In the genomic region with DNA sequence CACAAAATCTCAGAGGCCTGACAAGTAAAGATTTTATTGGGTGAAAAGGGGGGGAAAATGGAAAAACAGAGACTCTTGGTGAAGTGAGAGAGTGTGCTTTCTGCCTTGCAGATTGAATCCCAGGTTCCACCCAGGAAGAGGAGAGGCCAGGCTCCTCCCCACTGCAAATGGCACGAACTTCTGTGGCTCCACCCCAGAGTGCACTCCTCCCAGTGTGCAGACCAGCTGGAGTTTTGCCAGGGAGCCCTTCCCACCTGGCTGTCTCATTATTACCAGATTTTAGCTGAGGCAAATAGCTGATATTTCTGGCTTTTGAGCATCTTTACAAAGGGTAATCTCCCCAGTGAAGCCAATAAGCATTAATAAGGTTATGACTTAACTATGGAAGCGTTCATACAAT, we compare ENCODE assay signal across 13 cellular contexts. TPM values are rescaled to one million over a fixed set of nuclear protein-coding genes. Genes with fewer than 3 reads are reported as not detected.
DNase-seq lines count a peak whose midpoint lies in the region; ATAC-seq and TF ChIP-seq lines count a peak whose summit lies in the region.
"Had no signal": no experiment of that assay in that cellular context is flagged by ENCODE, and none has a peak within 500 bp of the region (broad histone marks: within the 10 kb centered on the region; RNA-seq: fewer than 3 reads in every experiment).

No MANE protein-coding gene starts in this region.

- H3K4me1 ChIP-seq in foreskin keratinocyte, result peaks cover 46% of the 10 kb centered on the region
- H3K4me1 ChIP-seq: testis had no signal

- DNase-seq in DMS53 (lab: John Stamatoyannopoulos, UW), result peak; percentile 35
- DNase-seq in DMS53 treated with DMSO at 0.1 percent for 48 hours (lab: John Stamatoyannopoulos, UW; ENCODE audit: unreplicated experiment), result no peak
- no peak for DNase-seq in HFFc6
- DNase-seq in T-cell, result no peak
- DNase-seq in foreskin keratinocyte, result peak in 1 of 2 donors; percentile 62
- no peak for DNase-seq in AG20443 (ENCODE audit: low spot score)
- no peak for DNase-seq in cardiac septum (ENCODE audit: low spot score)
- no peak for DNase-seq in NCI-H1436 treated with DMSO at 0.1 percent for 48 hours (lab: John Stamatoyannopoulos, UW)
- DNase-seq: activated CD8-positive, alpha-beta memory T cell treated with anti-CD3 and anti-CD28 coated beads, Interleukin-2, amount 50 U/mL, for 48 hours; DND-41; testis had no signal

- intact Hi-C loops in cardiac septum (cut with DNase I), result no loop called here

- peaks cover 1% of the 10 kb centered on the region for H3K27me3 Mint-ChIP-seq in HFFc6 (ENCODE audit: insufficient read depth)
- no peaks in the 10 kb centered on the region for H3K27me3 Mint-ChIP-seq in T-cell

- ATAC-seq in T-cell (replicated peaks in 1 of 4) (no peak), foreskin keratinocyte (peak; percentile 3)

- CTCF ChIA-PET in T-cell (lab: Charles Lee), result no interaction called here

- peaks cover 13% of the 10 kb centered on the region for H3K36me3 Mint-ChIP-seq in HFFc6 (ENCODE audit: low read depth)
- peaks cover 30% of the 10 kb centered on the region for H3K36me3 Mint-ChIP-seq in T-cell

- peaks cover 22% of the 10 kb centered on the region for H3K9me3 Mint-ChIP-seq in HFFc6
- H3K9me3 Mint-ChIP-seq in T-cell, result peaks cover 8 to 19% (median 17%) of the 10 kb centered on the region in 3 donors

- H3K4me3 Mint-ChIP-seq in HFFc6, result no peak overlapping the region
- peak overlapping the region in 1 of 3 donors; percentile 14 for H3K4me3 Mint-ChIP-seq in T-cell

- peaks cover 58% of the 10 kb centered on the region for H3K4me1 Mint-ChIP-seq in HFFc6 (ENCODE audit: low read depth)
- peaks cover 43 to 58% (median 46%) of the 10 kb centered on the region in 3 donors for H3K4me1 Mint-ChIP-seq in T-cell

- TF ChIP-seq CTCF in HFFc6 (IDR thresholded peaks at IDR 0.05) (no peak), foreskin keratinocyte (conservative IDR thresholded peaks at IDR 0.05) (no peak)

- POLR2A ChIA-PET in T-cell (lab: Charles Lee), result no interaction called here

- H3K27ac Mint-ChIP-seq in HFFc6 (peak overlapping the region; percentile 30; the same call in 1 of the 2 replicates), T-cell (peak overlapping the region; percentile 76 to 97)

- H3K27ac ChIP-seq in foreskin keratinocyte, result peak overlapping the region; percentile 60
- H3K27ac ChIP-seq: testis had no signal

- no peaks in the 10 kb centered on the region for H3K27me3 ChIP-seq in foreskin keratinocyte
- H3K27me3 ChIP-seq: testis had no signal

RNA-seq across cellular contexts. Expression of gene TESPA1, which starts 51.9 kb away (rescaled TPM):
- total RNA-seq in HFFc6 (2021; fragmentation: NEBNext Ultra II Directional; extraction: Animal tissue kit (Norgen Biotek cat#: 25700)), result not detected
- total RNA-seq in T-cell (100 to 1,000 TPM; 141 to 215 (median 170) TPM), foreskin keratinocyte (not detected in 2 replicates), cardiac septum (0.65 TPM)
- not detected in 2 replicates for polyA plus RNA-seq in foreskin keratinocyte
- total RNA-seq: endothelial cell of umbilical vein, renal cortical epithelial cell had no signal
- polyA plus RNA-seq: endothelial cell of umbilical vein had no signal

Comparison
In these comparisons a context has a peak if more than half of its experiments do, and no peak if none do; other contexts are left out.
1. RNA of gene TESPA1, which starts 51.9 kb away (total RNA-seq): 141 to 215 TPM in T-cell; 0.65 TPM in cardiac septum (single experiment), not detected in HFFc6 and not detected in foreskin keratinocyte; every median in the first group is over 10 times any median in the second.